24 cellular contexts compared by ENCODE assay signal in the genomic region with DNA sequence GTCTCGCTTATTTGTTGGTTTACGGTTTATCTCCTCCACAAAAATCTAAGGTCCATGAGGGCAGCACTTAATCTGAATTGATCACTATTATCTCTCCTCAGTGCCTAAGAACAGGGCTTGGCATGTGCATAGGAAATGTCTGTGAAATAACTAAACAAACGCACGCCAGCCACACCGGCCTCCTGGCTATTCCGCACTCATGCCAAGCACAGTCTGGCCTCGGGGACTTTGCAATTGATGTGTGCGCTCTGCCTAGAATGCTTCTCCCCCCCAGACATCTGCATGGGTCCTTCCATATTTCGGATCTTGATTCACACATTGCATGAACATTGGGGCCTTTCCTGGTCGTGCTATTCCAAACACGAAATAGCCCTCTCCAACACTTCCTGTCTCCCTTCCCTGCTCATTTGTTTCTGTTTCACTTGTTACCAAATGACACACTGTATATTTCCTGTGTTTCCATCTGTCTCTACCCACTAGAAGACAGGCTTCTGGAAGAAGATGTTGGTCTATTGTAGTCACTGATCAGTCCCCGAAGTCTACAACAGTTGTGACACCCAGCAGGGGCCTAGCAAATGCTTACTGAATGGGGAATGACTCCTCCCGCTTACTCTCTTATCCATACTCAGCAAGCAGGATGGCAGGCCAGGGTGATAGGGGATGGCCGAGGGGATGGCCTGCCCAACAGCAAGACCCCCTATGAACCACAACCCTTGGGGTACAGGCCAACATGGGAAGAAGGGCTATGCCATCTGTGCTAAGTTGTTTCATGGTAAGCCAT.
DNase-seq lines count a peak whose midpoint lies in the region; ATAC-seq and TF ChIP-seq lines count a peak whose summit lies in the region.
"Had no signal": no experiment of that assay in that cellular context is flagged by ENCODE, and none has a peak within 500 bp of the region (broad histone marks: within the 10 kb centered on the region; RNA-seq: fewer than 3 reads in every experiment).

No MANE protein-coding gene starts in this region.

- peaks cover 19% of the 10 kb centered on the region for H3K27me3 Mint-ChIP-seq in activated naive CD4-positive, alpha-beta T cell treated with anti-CD3 and anti-CD28 coated beads, Interleukin-2, amount 10 ng/mL, durations not matched to agents 7 days and 5 days
- H3K27me3 Mint-ChIP-seq in type B pancreatic cell, result peaks cover 19% of the 10 kb centered on the region

- no peak overlapping the region for H3K4me3 Mint-ChIP-seq in activated naive CD4-positive, alpha-beta T cell treated with anti-CD3 and anti-CD28 coated beads, Interleukin-2, amount 10 ng/mL, durations not matched to agents 7 days and 5 days
- H3K4me3 Mint-ChIP-seq in type B pancreatic cell, result no peak overlapping the region
- H3K4me3 Mint-ChIP-seq: activated CD4-positive, alpha-beta T cell treated with anti-CD3 and anti-CD28 coated beads, Interleukin-2, amount 10 ng/mL, durations not matched to agents 24 days and 14 days; activated CD8-positive, alpha-beta memory T cell treated with anti-CD3 and anti-CD28 coated beads, Interleukin-2, amount 10 ng/mL, durations not matched to agents 7 days and 5 days; activated naive CD4-positive, alpha-beta T cell treated with anti-CD3 and anti-CD28 coated beads, Interleukin-2, amount 50 U/mL, for 24 hours; activated T-cell treated with anti-CD3 and anti-CD28 coated beads, Interleukin-2, amount 50 U/mL, for 72 hours; central memory CD8-positive, alpha-beta T cell; T-helper 17 cell had no signal

- no peak overlapping the region for H3K4me3 ChIP-seq in coronary artery
- H3K4me3 ChIP-seq: hepatocyte, mucosa of descending colon had no signal

- no peak for TF ChIP-seq CTCF in coronary artery (IDR thresholded peaks at IDR 0.05)
- TF ChIP-seq CTCF in type B pancreatic cell (conservative IDR thresholded peaks at IDR 0.05), result no peak

- CTCF ChIA-PET in activated naive CD4-positive, alpha-beta T cell treated with anti-CD3 and anti-CD28 coated beads, Interleukin-2, amount 10 ng/mL, durations not matched to agents 7 days and 5 days (lab: Charles Lee), result no interaction called here

- no peaks in the 10 kb centered on the region for H3K36me3 Mint-ChIP-seq in activated naive CD4-positive, alpha-beta T cell treated with anti-CD3 and anti-CD28 coated beads, Interleukin-2, amount 10 ng/mL, durations not matched to agents 7 days and 5 days
- H3K36me3 Mint-ChIP-seq in type B pancreatic cell, result no peaks in the 10 kb centered on the region
- H3K36me3 Mint-ChIP-seq: activated CD8-positive, alpha-beta memory T cell treated with anti-CD3 and anti-CD28 coated beads, Interleukin-2, amount 10 ng/mL, durations not matched to agents 7 days and 5 days; activated naive CD4-positive, alpha-beta T cell treated with anti-CD3 and anti-CD28 coated beads, Interleukin-2, amount 50 U/mL, for 24 hours had no signal

- no peaks in the 10 kb centered on the region for H3K4me1 Mint-ChIP-seq in activated naive CD4-positive, alpha-beta T cell treated with anti-CD3 and anti-CD28 coated beads, Interleukin-2, amount 10 ng/mL, durations not matched to agents 7 days and 5 days
- peaks cover 25% of the 10 kb centered on the region for H3K4me1 Mint-ChIP-seq in type B pancreatic cell (ENCODE audit: unreplicated experiment)
- H3K4me1 Mint-ChIP-seq: activated CD8-positive, alpha-beta memory T cell treated with anti-CD3 and anti-CD28 coated beads, Interleukin-2, amount 10 ng/mL, durations not matched to agents 7 days and 5 days; activated naive CD4-positive, alpha-beta T cell treated with anti-CD3 and anti-CD28 coated beads, Interleukin-2, amount 50 U/mL, for 24 hours; central memory CD8-positive, alpha-beta T cell had no signal

- no peak overlapping the region for H3K27ac Mint-ChIP-seq in activated naive CD4-positive, alpha-beta T cell treated with anti-CD3 and anti-CD28 coated beads, Interleukin-2, amount 10 ng/mL, durations not matched to agents 7 days and 5 days
- no peak overlapping the region for H3K27ac Mint-ChIP-seq in type B pancreatic cell
- H3K27ac Mint-ChIP-seq: activated CD4-positive, alpha-beta T cell treated with anti-CD3 and anti-CD28 coated beads, Interleukin-2, amount 10 ng/mL, durations not matched to agents 24 days and 14 days; activated CD8-positive, alpha-beta memory T cell treated with anti-CD3 and anti-CD28 coated beads, Interleukin-2, amount 10 ng/mL, durations not matched to agents 7 days and 5 days; activated naive CD4-positive, alpha-beta T cell treated with anti-CD3 and anti-CD28 coated beads, Interleukin-2, amount 50 U/mL, for 24 hours; activated T-cell treated with anti-CD3 and anti-CD28 coated beads, Interleukin-2, amount 50 U/mL, for 72 hours; T-helper 17 cell had no signal

- DNase-seq in activated naive CD4-positive, alpha-beta T cell treated with anti-CD3 and anti-CD28 coated beads, Interleukin-2, amount 10 ng/mL, durations not matched to agents 7 days and 5 days, result peak; percentile 14
- DNase-seq in activated naive CD4-positive, alpha-beta T cell treated with anti-CD3 and anti-CD28 coated beads, Interleukin-2, amount 50 U/mL, for 16 hours, result no peak
- DNase-seq in coronary artery (ENCODE audit: low spot score), result peak; percentile 28
- DNase-seq in lung microvascular endothelial cell (ENCODE audit: low read depth in 2 of 2), result peak; percentile 32 to 69
- DNase-seq in type B pancreatic cell (ENCODE audit: extremely low spot score, unreplicated experiment), result peak; percentile 34
- DNase-seq in SKM-1 treated with dmso at 0.1 percent for 144 hours (lab: John Stamatoyannopoulos, UW; ENCODE audit: unreplicated experiment), result no peak
- DNase-seq: activated CD4-positive, alpha-beta T cell treated with anti-CD3 and anti-CD28 coated beads, Interleukin-2, amount 10 ng/mL, durations not matched to agents 24 days and 14 days; activated CD8-positive, alpha-beta memory T cell treated with anti-CD3 and anti-CD28 coated beads, Interleukin-2, amount 10 ng/mL, durations not matched to agents 7 days and 5 days; activated T-cell treated with anti-CD3 and anti-CD28 coated beads, Interleukin-2, amount 50 U/mL, for 72 hours; AML-193; DMS153; foreskin melanocyte; mucosa of descending colon; NCI-H146; NCI-H524 treated with DMSO at 0.1 percent for 48 hours; stimulated activated CD8-positive, alpha-beta memory T cell treated with anti-CD3 and anti-CD28 coated beads, Interleukin-4, amount 100 ng/mL, for 48 hours; T-helper 17 cell; trophoblast cell had no signal

- no peak overlapping the region for H3K27ac ChIP-seq in coronary artery
- H3K27ac ChIP-seq: hepatocyte had no signal

- no peaks in the 10 kb centered on the region for H3K9me3 Mint-ChIP-seq in activated naive CD4-positive, alpha-beta T cell treated with anti-CD3 and anti-CD28 coated beads, Interleukin-2, amount 10 ng/mL, durations not matched to agents 7 days and 5 days
- H3K9me3 Mint-ChIP-seq in type B pancreatic cell, result no peaks in the 10 kb centered on the region
- H3K9me3 Mint-ChIP-seq: activated CD4-positive, alpha-beta T cell treated with anti-CD3 and anti-CD28 coated beads, Interleukin-2, amount 10 ng/mL, durations not matched to agents 24 days and 14 days; activated naive CD4-positive, alpha-beta T cell treated with anti-CD3 and anti-CD28 coated beads, Interleukin-2, amount 50 U/mL, for 24 hours; activated T-cell treated with anti-CD3 and anti-CD28 coated beads, Interleukin-2, amount 50 U/mL, for 72 hours; central memory CD8-positive, alpha-beta T cell had no signal

- no peak for ATAC-seq in GM18858 (IDR thresholded peaks at IDR 0.05; ENCODE audit: unreplicated experiment)
- no peak for ATAC-seq in HG02973 (IDR thresholded peaks at IDR 0.05; ENCODE audit: unreplicated experiment)
- ATAC-seq: activated CD8-positive, alpha-beta memory T cell treated with anti-CD3 and anti-CD28 coated beads, Interleukin-2, amount 10 ng/mL, durations not matched to agents 7 days and 5 days; activated T-cell treated with anti-CD3 and anti-CD28 coated beads, Interleukin-2, amount 50 U/mL, for 72 hours; mucosa of descending colon; Panc1; T-helper 17 cell had no signal

Comparison
In these comparisons a context has a peak if more than half of its experiments do, and no peak if none do; other contexts are left out.
1. DNase-seq: peak in activated naive CD4-positive, alpha-beta T cell treated with anti-CD3 and anti-CD28 coated beads, Interleukin-2, amount 10 ng/mL, durations not matched to agents 7 days and 5 days (single experiment), coronary artery (single experiment), lung microvascular endothelial cell (2 of 2) and type B pancreatic cell (single experiment); none in activated naive CD4-positive, alpha-beta T cell treated with anti-CD3 and anti-CD28 coated beads, Interleukin-2, amount 50 U/mL, for 16 hours (single experiment) and SKM-1 treated with dmso at 0.1 percent for 144 hours (single experiment).